In the genomic region with DNA sequence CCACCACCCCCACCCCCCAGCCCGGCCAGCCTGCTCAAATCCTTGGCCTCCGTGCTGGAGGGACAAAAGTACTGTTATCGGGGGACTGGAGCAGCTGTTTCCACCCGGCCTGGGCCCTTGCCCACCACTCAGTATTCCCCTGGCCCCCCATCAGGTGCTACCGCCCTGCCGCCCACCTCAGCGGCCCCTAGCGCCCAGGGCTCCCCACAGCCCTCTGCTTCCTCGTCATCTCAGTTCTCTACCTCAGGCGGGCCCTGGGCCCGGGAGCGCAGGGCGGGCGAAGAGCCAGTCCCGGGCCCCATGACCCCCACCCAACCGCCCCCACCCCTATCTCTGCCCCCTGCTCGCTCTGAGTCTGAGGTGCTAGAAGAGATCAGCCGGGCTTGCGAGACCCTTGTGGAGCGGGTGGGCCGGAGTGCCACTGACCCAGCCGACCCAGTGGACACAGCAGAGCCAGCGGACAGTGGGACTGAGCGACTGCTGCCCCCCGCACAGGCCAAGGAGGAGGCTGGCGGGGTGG, we compare ENCODE assay signal across 19 cellular contexts.
"Had no signal": no experiment of that assay in that cellular context is flagged by ENCODE, and none has a peak within 500 bp of the region (broad histone marks: within the 10 kb centered on the region; RNA-seq: fewer than 3 reads in every experiment).

No MANE protein-coding gene starts in this region.

- DNase-seq: anterior cingulate cortex; brain microvascular endothelial cell; cortex of kidney; effector CD4-positive, alpha-beta T cell; hippocampal formation; left lung; mammary epithelial cell; naive thymus-derived CD4-positive, alpha-beta T cell; nucleus accumbens; stimulated activated CD4-positive, alpha-beta T cell treated with anti-CD3 and anti-CD28 coated beads, Interleukin-4, amount 100 ng/mL, for 4 hours; stimulated activated CD8-positive, alpha-beta memory T cell treated with anti-CD3 and anti-CD28 coated beads, Interleukin-4, amount 100 ng/mL, for 48 hours; stimulated activated naive CD8-positive, alpha-beta T cell treated with anti-CD3 and anti-CD28 coated beads, Interleukin-15, Interleukin-2, amounts not matched to agents 100 U/mL and 50 U/mL, for 24 hours; T1000; transverse colon had no signal

- H3K27me3 Mint-ChIP-seq: naive thymus-derived CD4-positive, alpha-beta T cell; T-cell had no signal

- H3K4me3 Mint-ChIP-seq: naive thymus-derived CD4-positive, alpha-beta T cell had no signal

- H3K27ac Mint-ChIP-seq: T-cell had no signal

- H3K9me3 Mint-ChIP-seq: T-cell had no signal

- ATAC-seq: activated CD4-positive, CD25-positive, alpha-beta regulatory T cell treated with anti-CD3 and anti-CD28 coated beads, Interleukin-2, amount 50 U/mL, for 24 hours; left lung; mucosa of descending colon; naive thymus-derived CD4-positive, alpha-beta T cell; stimulated activated naive CD8-positive, alpha-beta T cell treated with anti-CD3 and anti-CD28 coated beads, Interleukin-15, Interleukin-2, amounts not matched to agents 100 U/mL and 50 U/mL, for 24 hours; T-cell had no signal

- H3K27ac ChIP-seq: brain microvascular endothelial cell, esophagus muscularis mucosa, left lung, skin epidermis, transverse colon had no signal
